ENCODE assay signal across 1 cellular context in genomic region chr16:29805232-29806095, GRCh38.
TF ChIP-seq lines count a peak whose summit lies in the region.

No MANE protein-coding gene starts in this region.

TF ChIP-seq in A549, 52 proteins besides CTCF, POLR2A, EP300 and RAD21 (continued from another document):
- TF ChIP-seq E2F6 (IDR thresholded peaks at IDR 0.05; ENCODE audit: borderline replicate concordance, low read depth) (peak; percentile 79; the same call in 1 of the 2 replicates), RFX5 (IDR thresholded peaks at IDR 0.05) (no peak), NPAS2 (CRISPR knock-in tag; IDR thresholded peaks at IDR 0.05; ENCODE audit: borderline replicate concordance) (no peak), TFCP2L1 (CRISPR knock-in tag; IDR thresholded peaks at IDR 0.05) (peak; percentile 92), POLR2AphosphoS2 (conservative IDR thresholded peaks at IDR 0.05; ENCODE audit: low read length) (peak; percentile 93), MAFK (IDR thresholded peaks at IDR 0.05; ENCODE audit: partially characterized antibody) (no peak), RNF2 (IDR thresholded peaks at IDR 0.05; ENCODE audit: borderline replicate concordance, low read depth) (no peak), CBX2 (IDR thresholded peaks at IDR 0.05; ENCODE audit: borderline replicate concordance, low read depth) (no peak), ZFP36 (IDR thresholded peaks at IDR 0.05; ENCODE audit: borderline replicate concordance, partially characterized antibody) (no peak), JUNB (IDR thresholded peaks at IDR 0.05) (no peak), HMGXB4 (CRISPR knock-in tag; IDR thresholded peaks at IDR 0.05; ENCODE audit: borderline replicate concordance) (no peak), EHF (CRISPR knock-in tag; IDR thresholded peaks at IDR 0.05) (no peak), MAZ (IDR thresholded peaks at IDR 0.05; ENCODE audit: borderline replicate concordance, low read depth, low read length) (peak; percentile 94), HOXB13 (CRISPR knock-in tag; IDR thresholded peaks at IDR 0.05; ENCODE audit: low read depth) (no peak), KDM1A (IDR thresholded peaks at IDR 0.05; ENCODE audit: low read depth) (no peak), CBX8 (IDR thresholded peaks at IDR 0.05) (no peak), ZC3H11A (IDR thresholded peaks at IDR 0.05) (no peak), HDAC2 (IDR thresholded peaks at IDR 0.05) (peak; percentile 45; the same call in 1 of the 2 replicates), PBX3 (IDR thresholded peaks at IDR 0.05) (peak; percentile 94), ELK1 (IDR thresholded peaks at IDR 0.05; ENCODE audit: low read depth, low read length) (no peak), RARB (CRISPR knock-in tag; IDR thresholded peaks at IDR 0.05) (peak; percentile 70; the same call in 1 of the 2 replicates), FOSB (CRISPR knock-in tag; IDR thresholded peaks at IDR 0.05) (no peak; the same call in 1 of the 2 replicates), NR3C1 (IDR thresholded peaks at IDR 0.05) (no peak), REST (IDR thresholded peaks at IDR 0.05) (no peak), ESRRA (IDR thresholded peaks at IDR 0.05; ENCODE audit: borderline replicate concordance, low read length) (0 out of 2 replicates have a peak, but pooled peaks have one; percentile 3), HOXA7 (CRISPR knock-in tag; IDR thresholded peaks at IDR 0.05) (peak; percentile 66; the same call in 1 of the 2 replicates), HES2 (IDR thresholded peaks at IDR 0.05) (no peak), RCOR1 (IDR thresholded peaks at IDR 0.05; ENCODE audit: low read depth, low read length) (no peak), CHD4 (IDR thresholded peaks at IDR 0.05; ENCODE audit: borderline replicate concordance) (no peak), ZSCAN20 (CRISPR knock-in tag; IDR thresholded peaks at IDR 0.05) (0 out of 2 replicates have a peak, but pooled peaks have one; percentile 17), MYC (IDR thresholded peaks at IDR 0.05; ENCODE audit: borderline replicate concordance, low read length) (peak; percentile 98)
